ENCODE assay signal across 8 cellular contexts in the genomic region with DNA sequence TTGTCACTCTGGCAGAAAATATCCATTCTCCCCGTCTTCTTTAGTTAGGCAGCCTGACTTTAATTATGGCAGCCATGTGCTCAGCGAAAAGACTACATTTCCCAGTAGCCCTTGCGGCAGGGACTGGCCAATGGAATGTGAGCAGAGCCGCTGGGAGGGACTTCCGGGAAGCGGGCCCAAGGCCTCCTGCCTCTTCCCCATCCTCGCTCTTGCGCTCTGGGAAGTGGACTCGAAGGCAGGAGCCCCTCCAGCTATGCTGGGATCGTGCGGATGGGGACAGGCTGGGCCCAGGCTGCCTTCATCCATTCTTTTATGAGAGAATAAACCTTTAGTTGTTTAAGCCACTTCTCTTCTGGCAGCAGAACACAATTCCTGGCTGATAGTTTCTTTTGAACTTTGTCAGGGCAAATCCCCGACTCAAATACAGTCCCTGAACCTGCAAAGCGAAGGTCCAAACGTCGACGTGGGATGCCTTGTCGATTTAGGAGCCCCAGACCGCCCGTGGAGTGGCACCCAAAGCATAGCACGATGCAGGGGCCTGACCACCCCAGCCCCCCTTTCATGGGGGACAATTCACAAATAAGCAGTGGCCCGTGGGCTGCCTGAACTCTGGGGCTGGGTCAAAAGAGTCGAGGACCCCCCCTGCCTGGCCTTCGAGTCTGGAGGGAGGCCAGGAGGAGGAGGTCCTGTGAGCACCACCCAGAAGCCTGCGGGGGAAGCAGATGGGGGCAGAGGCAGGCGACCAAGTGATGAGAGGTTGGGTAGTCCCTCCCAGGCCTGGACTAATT. TPM values are rescaled to one million over a fixed set of nuclear protein-coding genes. Genes with fewer than 3 reads are reported as not detected.
DNase-seq lines count a peak whose midpoint lies in the region; ATAC-seq, FAIRE-seq and TF ChIP-seq lines count a peak whose summit lies in the region.

No MANE protein-coding gene starts in this region.

- 26% methylated on average over 22 of the region's 25 CpGs for WGBS in A549 (ENCODE audit: missing lambda C conversion rate)

- TF ChIP-seq CTCF in A549 (IDR thresholded peaks at IDR 0.05) (no peak), VCaP (conservative IDR thresholded peaks at IDR 0.05) (no peak)

- H3K4me3 ChIP-seq in A549: no peak overlapping the region

- CTCF ChIA-PET in A549 (lab: Yijun Ruan, JAX): interaction anchor here (1.3 to 2.0 kb wide), 3 partner anchors 9 to 135 kb away, joined by 7 to 10 read pairs (median 7); no protein-coding TSS in a partner anchor

- 0 out of 3 replicates have a peak, but pooled peaks cover 4% of the 10 kb centered on the region for H3K4me1 ChIP-seq in A549

- peak; percentile 92 to 93 for DNase-seq in A549 (ENCODE audit: low read depth in 1 of 2, low spot score in 1 of 2)
- peak; percentile 69 for DNase-seq in NCI-H2227 (lab: John Stamatoyannopoulos, UW; ENCODE audit: unreplicated experiment)
- DNase-seq in brain pericyte (ENCODE audit: low read depth, low spot score): peak; percentile 27
- peak; percentile 94 for DNase-seq in islet precursor cell
- peak; percentile 70 to 84 (median 80) for DNase-seq in stimulated activated CD4-positive, alpha-beta T cell treated with anti-CD3 and anti-CD28 coated beads, Interleukin-1b, Interleukin-23, amount 100 ng/mL, for 24 hours (ENCODE audit: low read depth in 4 of 4, low spot score in 1 of 4)

- ATAC-seq in A549 (peak; percentile 80 to 96), GM18867 (IDR thresholded peaks at IDR 0.05; ENCODE audit: unreplicated experiment) (peak; percentile 79), HG03066 (IDR thresholded peaks at IDR 0.05; ENCODE audit: low read depth, unreplicated experiment) (peak; percentile 80)

- H3K9me3 ChIP-seq in A549: no peaks in the 10 kb centered on the region

- peak overlapping the region; percentile 67 for H3K4me2 ChIP-seq in A549

- POLR2A ChIA-PET in A549 (lab: Yijun Ruan, JAX): no interaction called here

- FAIRE-seq in A549 (lab: Jason Lieb, UNC): peak; percentile 89

- no peak for TF ChIP-seq EP300 in A549 (IDR thresholded peaks at IDR 0.05)

- TF ChIP-seq POLR2A in A549 (IDR thresholded peaks at IDR 0.05; ENCODE audit: low read length): peak; percentile 41

- H3K27ac ChIP-seq in A549: peak overlapping the region; percentile 60 to 75
- peak overlapping the region; percentile 47; the same call in 1 of the 2 replicates for H3K27ac ChIP-seq in VCaP

- TF ChIP-seq RAD21 in A549 (conservative IDR thresholded peaks at IDR 0.05 in 1 of 2, IDR thresholded peaks at IDR 0.05 in 1 of 2): no peak

TF ChIP-seq in A549, 52 proteins besides CTCF, POLR2A, EP300 and RAD21:
- TF ChIP-seq BHLHE40 (IDR thresholded peaks at IDR 0.05; ENCODE audit: low read depth, low read length) (no peak), HOXA7 (CRISPR knock-in tag; IDR thresholded peaks at IDR 0.05) (no peak), CBX8 (IDR thresholded peaks at IDR 0.05) (no peak), FOSB (CRISPR knock-in tag; IDR thresholded peaks at IDR 0.05) (no peak), MYC (IDR thresholded peaks at IDR 0.05; ENCODE audit: borderline replicate concordance, low read length) (peak; percentile 72), ZFP36 (IDR thresholded peaks at IDR 0.05; ENCODE audit: borderline replicate concordance, partially characterized antibody) (no peak), TP53 (CRISPR knock-in tag; IDR thresholded peaks at IDR 0.05) (no peak), CBX2 (IDR thresholded peaks at IDR 0.05; ENCODE audit: borderline replicate concordance, low read depth) (no peak), RCOR1 (IDR thresholded peaks at IDR 0.05; ENCODE audit: low read depth, low read length) (no peak), CHD2 (IDR thresholded peaks at IDR 0.05; ENCODE audit: low read length, partially characterized antibody) (no peak), NPAS2 (CRISPR knock-in tag; IDR thresholded peaks at IDR 0.05; ENCODE audit: borderline replicate concordance) (no peak), CEBPB (IDR thresholded peaks at IDR 0.05) (no peak), HDAC2 (IDR thresholded peaks at IDR 0.05) (no peak), JUN (IDR thresholded peaks at IDR 0.05) (no peak), HOXB5 (CRISPR knock-in tag; IDR thresholded peaks at IDR 0.05) (peak; percentile 56; the same call in 1 of the 2 replicates), JUNB (IDR thresholded peaks at IDR 0.05) (no peak), KDM1A (IDR thresholded peaks at IDR 0.05; ENCODE audit: low read depth) (no peak), EHMT2 (IDR thresholded peaks at IDR 0.05; ENCODE audit: low read depth) (no peak; the same call in 1 of the 2 replicates), FOXS1 (CRISPR knock-in tag; IDR thresholded peaks at IDR 0.05) (no peak), RNF2 (IDR thresholded peaks at IDR 0.05; ENCODE audit: borderline replicate concordance, low read depth) (peak; percentile 79; the same call in 1 of the 2 replicates), ZNF302 (CRISPR knock-in tag; IDR thresholded peaks at IDR 0.05) (no peak), ZC3H11A (IDR thresholded peaks at IDR 0.05) (no peak), HOXB13 (CRISPR knock-in tag; IDR thresholded peaks at IDR 0.05; ENCODE audit: low read depth) (peak; percentile 71; the same call in 1 of the 2 replicates), PHF8 (IDR thresholded peaks at IDR 0.05; ENCODE audit: borderline replicate concordance, low read depth) (no peak), POLR2AphosphoS2 (conservative IDR thresholded peaks at IDR 0.05; ENCODE audit: low read length) (no peak), ZSCAN20 (CRISPR knock-in tag; IDR thresholded peaks at IDR 0.05) (no peak), FOSL2 (IDR thresholded peaks at IDR 0.05) (no peak), FOSL2 (CRISPR knock-in tag; IDR thresholded peaks at IDR 0.05) (no peak), RFX5 (IDR thresholded peaks at IDR 0.05) (no peak), MAFK (IDR thresholded peaks at IDR 0.05; ENCODE audit: partially characterized antibody) (peak; percentile 26), EHF (CRISPR knock-in tag; IDR thresholded peaks at IDR 0.05) (0 out of 2 replicates have a peak, but pooled peaks have one; percentile 54)
- TF ChIP-seq, protein P1, sequence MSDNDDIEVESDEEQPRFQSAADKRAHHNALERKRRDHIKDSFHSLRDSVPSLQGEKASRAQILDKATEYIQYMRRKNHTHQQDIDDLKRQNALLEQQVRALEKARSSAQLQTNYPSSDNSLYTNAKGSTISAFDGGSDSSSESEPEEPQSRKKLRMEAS (IDR thresholded peaks at IDR 0.05): peak; percentile 94
- TF ChIP-seq, protein P2, sequence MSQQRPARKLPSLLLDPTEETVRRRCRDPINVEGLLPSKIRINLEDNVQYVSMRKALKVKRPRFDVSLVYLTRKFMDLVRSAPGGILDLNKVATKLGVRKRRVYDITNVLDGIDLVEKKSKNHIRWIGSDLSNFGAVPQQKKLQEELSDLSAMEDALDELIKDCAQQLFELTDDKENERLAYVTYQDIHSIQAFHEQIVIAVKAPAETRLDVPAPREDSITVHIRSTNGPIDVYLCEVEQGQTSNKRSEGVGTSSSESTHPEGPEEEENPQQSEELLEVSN (IDR thresholded peaks at IDR 0.05; ENCODE audit: borderline replicate concordance, low read depth): peak; percentile 93
- TF ChIP-seq, protein P3, sequence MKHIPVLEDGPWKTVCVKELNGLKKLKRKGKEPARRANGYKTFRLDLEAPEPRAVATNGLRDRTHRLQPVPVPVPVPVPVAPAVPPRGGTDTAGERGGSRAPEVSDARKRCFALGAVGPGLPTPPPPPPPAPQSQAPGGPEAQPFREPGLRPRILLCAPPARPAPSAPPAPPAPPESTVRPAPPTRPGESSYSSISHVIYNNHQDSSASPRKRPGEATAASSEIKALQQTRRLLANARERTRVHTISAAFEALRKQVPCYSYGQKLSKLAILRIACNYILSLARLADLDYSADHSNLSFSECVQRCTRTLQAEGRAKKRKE (CRISPR knock-in tag; IDR thresholded peaks at IDR 0.05; ENCODE audit: low read depth): peak; percentile 62; the same call in 1 of the 2 replicates
- TF ChIP-seq, protein P4, sequence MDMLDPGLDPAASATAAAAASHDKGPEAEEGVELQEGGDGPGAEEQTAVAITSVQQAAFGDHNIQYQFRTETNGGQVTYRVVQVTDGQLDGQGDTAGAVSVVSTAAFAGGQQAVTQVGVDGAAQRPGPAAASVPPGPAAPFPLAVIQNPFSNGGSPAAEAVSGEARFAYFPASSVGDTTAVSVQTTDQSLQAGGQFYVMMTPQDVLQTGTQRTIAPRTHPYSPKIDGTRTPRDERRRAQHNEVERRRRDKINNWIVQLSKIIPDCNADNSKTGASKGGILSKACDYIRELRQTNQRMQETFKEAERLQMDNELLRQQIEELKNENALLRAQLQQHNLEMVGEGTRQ (IDR thresholded peaks at IDR 0.05): no peak
- TF ChIP-seq, protein P5, sequence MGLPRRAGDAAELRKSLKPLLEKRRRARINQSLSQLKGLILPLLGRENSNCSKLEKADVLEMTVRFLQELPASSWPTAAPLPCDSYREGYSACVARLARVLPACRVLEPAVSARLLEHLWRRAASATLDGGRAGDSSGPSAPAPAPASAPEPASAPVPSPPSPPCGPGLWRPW (IDR thresholded peaks at IDR 0.05): no peak
- TF ChIP-seq, protein P6, sequence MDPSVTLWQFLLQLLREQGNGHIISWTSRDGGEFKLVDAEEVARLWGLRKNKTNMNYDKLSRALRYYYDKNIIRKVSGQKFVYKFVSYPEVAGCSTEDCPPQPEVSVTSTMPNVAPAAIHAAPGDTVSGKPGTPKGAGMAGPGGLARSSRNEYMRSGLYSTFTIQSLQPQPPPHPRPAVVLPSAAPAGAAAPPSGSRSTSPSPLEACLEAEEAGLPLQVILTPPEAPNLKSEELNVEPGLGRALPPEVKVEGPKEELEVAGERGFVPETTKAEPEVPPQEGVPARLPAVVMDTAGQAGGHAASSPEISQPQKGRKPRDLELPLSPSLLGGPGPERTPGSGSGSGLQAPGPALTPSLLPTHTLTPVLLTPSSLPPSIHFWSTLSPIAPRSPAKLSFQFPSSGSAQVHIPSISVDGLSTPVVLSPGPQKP (IDR thresholded peaks at IDR 0.05; ENCODE audit: low read depth, low read length): no peak
TF ChIP-seq in A549: peak in this region for 9.

RNA-seq across cellular contexts. Expression of a gene that starts 15.6 kb away (rescaled TPM):
- not detected in 2 replicates for polyA plus RNA-seq in A549 (2011; rRNA removed)
- polyA plus RNA-seq in A549 (2012; cell fraction: cytosol; rRNA removed): 0.03 TPM in 1 of 2 replicates, not detected in the other
- polyA plus RNA-seq in A549 (2012; cell fraction: nucleus; rRNA removed): 0.02 TPM in 1 of 2 replicates, not detected in the other
- not detected in 3 replicates for polyA plus RNA-seq in A549 (2017; fragmentation: RNase III; extraction: RNeasy Plus Mini Kit Qiagen cat#74134 plus additional on column Dnase treatment)
- polyA minus RNA-seq in A549 (2011; rRNA and poly(A)+ RNA removed): not detected in 2 replicates

Comparison
In these comparisons a context has a peak if more than half of its experiments do, and no peak if none do; other contexts are left out.
1. DNase-seq: peak in every context shown above with its lines; median percentile 94 in islet precursor cell; 92 in A549; 80 in stimulated activated CD4-positive, alpha-beta T cell treated with anti-CD3 and anti-CD28 coated beads, Interleukin-1b, Interleukin-23, amount 100 ng/mL, for 24 hours; 69 in NCI-H2227; 27 in brain pericyte.